16 cellular contexts compared by ENCODE assay signal in genomic region chrX:103697687-103698086, GRCh38. TPM values are rescaled to one million over a fixed set of nuclear protein-coding genes. Genes with fewer than 3 reads are reported as not detected.
A peak's percentile ranks its signal among the peaks of the same experiment; 100 is the strongest.
DNase-seq lines count a peak whose midpoint lies in the region; ATAC-seq and TF ChIP-seq lines count a peak whose summit lies in the region.
"Had no signal": no experiment of that assay in that cellular context is flagged by ENCODE, and none has a peak within 500 bp of the region (broad histone marks: within the 10 kb centered on the region; RNA-seq: fewer than 3 reads in every experiment).

No MANE protein-coding gene starts in this region.

- TF ChIP-seq EP300 in transverse colon (IDR thresholded peaks at IDR 0.05; ENCODE audit: low read depth), result no peak

- H3K27ac ChIP-seq in HUES48 (ENCODE audit: low read depth, low read length) (peak overlapping the region; percentile 38), angular gyrus (ENCODE audit: low read depth, low read length) (peak overlapping the region; percentile 72), layer of hippocampus (ENCODE audit: low read depth, low read length) (peak overlapping the region; percentile 46), temporal lobe (ENCODE audit: low read depth, low read length) (peak overlapping the region; percentile 86), transverse colon (no peak overlapping the region), psoas muscle (no peak overlapping the region)
- H3K27ac ChIP-seq: BLaER1 treated with 17β-estradiol and CSF1 and Interleukin-3, amounts not matched to agents 10 nM and 100 nM had no signal

- TF ChIP-seq POLR2A in transverse colon (IDR thresholded peaks at IDR 0.05), result no peak

- TF ChIP-seq CTCF in transverse colon (IDR thresholded peaks at IDR 0.05) (no peak), psoas muscle (IDR thresholded peaks at IDR 0.05) (no peak)

- in situ Hi-C loops in transverse colon (cut with MboI; ENCODE audit: low pct_ligation_motif_present in 1 of 4, low pct_unique_long_range_greater_than_20kb in 1 of 4, low sequenced_read_pairs in 3 of 4), result loop anchor here in 1 of 4 donors (25.0 kb wide), 1 partner anchor 465 kb away; the partner anchor contains the start of genes FAM199X and SLC25A53

- H3K4me3 ChIP-seq in HUES48 (ENCODE audit: low read depth, low read length) (no peak overlapping the region), transverse colon (no peak overlapping the region), psoas muscle (no peak overlapping the region)
- H3K4me3 ChIP-seq: BLaER1 treated with 17β-estradiol and CSF1 and Interleukin-3, amounts not matched to agents 10 nM and 100 nM; GM12878 had no signal

- H3K9me3 ChIP-seq in HUES48 (ENCODE audit: control insufficient read depth, insufficient read depth, low read length) (no peaks in the 10 kb centered on the region), transverse colon (no peaks in the 10 kb centered on the region), psoas muscle (no peaks in the 10 kb centered on the region)
- H3K9me3 ChIP-seq: BLaER1 treated with 17β-estradiol and CSF1 and Interleukin-3, amounts not matched to agents 10 nM and 100 nM had no signal

- H3K36me3 ChIP-seq in HUES48 (ENCODE audit: control insufficient read depth, insufficient read depth, low read length) (no peaks in the 10 kb centered on the region), transverse colon (no peaks in the 10 kb centered on the region), psoas muscle (ENCODE audit: insufficient read depth in 1 of 2, low read depth in 1 of 2) (no peaks in the 10 kb centered on the region)
- H3K36me3 ChIP-seq: BLaER1 treated with 17β-estradiol and CSF1 and Interleukin-3, amounts not matched to agents 10 nM and 100 nM had no signal

- DNase-seq in transverse colon, result no peak
- no peak for DNase-seq in psoas muscle
- DNase-seq: ACHN; CD4-positive, CD25-positive, alpha-beta regulatory T cell; DMS53; GOT3; H9 had no signal

- no peak for ATAC-seq in psoas muscle
- ATAC-seq in SK-N-SH treated with all-trans-retinoic acid at 6 μM for 48 hours, result no peak
- ATAC-seq: GM12878 had no signal

- H3K9ac ChIP-seq in HUES48 (ENCODE audit: low read depth, low read length), result no peak overlapping the region; the same call in 1 of the 2 replicates
- H3K9ac ChIP-seq: BLaER1 treated with 17β-estradiol and CSF1 and Interleukin-3, amounts not matched to agents 10 nM and 100 nM had no signal

- peaks cover 11% of the 10 kb centered on the region for H3K4me1 ChIP-seq in HUES48 (ENCODE audit: control insufficient read depth, insufficient read depth, low read length)
- no peaks in the 10 kb centered on the region for H3K4me1 ChIP-seq in transverse colon
- no peaks in the 10 kb centered on the region for H3K4me1 ChIP-seq in psoas muscle
- H3K4me1 ChIP-seq: BLaER1 treated with 17β-estradiol and CSF1 and Interleukin-3, amounts not matched to agents 10 nM and 100 nM had no signal

- intact Hi-C loops in transverse colon (cut with DNase I; ENCODE audit: low total_unique reads) (no loop called here), psoas muscle (cut with DNase I) (loop anchor here in 1 of 2 donors (5.0 to 10.0 kb wide), 2 partner anchors 115 to 163 kb away; no protein-coding TSS in a partner anchor)

- H3K27me3 ChIP-seq in HUES48 (ENCODE audit: control insufficient read depth, insufficient read depth, low read length), result peaks cover 14% of the 10 kb centered on the region; the same call in 1 of the 2 replicates
- no peaks in the 10 kb centered on the region for H3K27me3 ChIP-seq in layer of hippocampus (ENCODE audit: control insufficient read depth, insufficient read depth, low read length)
- no peaks in the 10 kb centered on the region for H3K27me3 ChIP-seq in transverse colon
- peaks cover 0 to 9% (median 0%) of the 10 kb centered on the region in 3 donors for H3K27me3 ChIP-seq in psoas muscle (ENCODE audit: insufficient read depth in 3 of 3, low read length in 2 of 3)
- H3K27me3 ChIP-seq: BLaER1 treated with 17β-estradiol and CSF1 and Interleukin-3, amounts not matched to agents 10 nM and 100 nM had no signal

TF ChIP-seq in SK-N-SH treated with all-trans-retinoic acid at 6 μM for 48 hours, 23 proteins besides CTCF, POLR2A, EP300 and RAD21:
- TF ChIP-seq OSR1 (CRISPR knock-in tag; IDR thresholded peaks at IDR 0.05), result no peak
- no peak for TF ChIP-seq ZNF8 (CRISPR knock-in tag; IDR thresholded peaks at IDR 0.05)
- no peak for TF ChIP-seq ZFP3 (CRISPR knock-in tag; IDR thresholded peaks at IDR 0.05)
- TF ChIP-seq ZFP30 (CRISPR knock-in tag; IDR thresholded peaks at IDR 0.05), result no peak
- no peak for TF ChIP-seq ISL1 (CRISPR knock-in tag; IDR thresholded peaks at IDR 0.05)
- no peak for TF ChIP-seq ZC3H10 (CRISPR knock-in tag; IDR thresholded peaks at IDR 0.05)
- no peak for TF ChIP-seq POU6F1 (CRISPR knock-in tag; IDR thresholded peaks at IDR 0.05; ENCODE audit: borderline replicate concordance, low read depth)

RNA-seq across cellular contexts. Expression of gene MORF4L2, which starts 11.2 kb away (rescaled TPM):
- 233 TPM for total RNA-seq in temporal lobe
- total RNA-seq in transverse colon, result 100 to 1,000 TPM; 171 to 235 (median 185) TPM
- 100 to 1,000 TPM; 182 to 273 (median 218) TPM for total RNA-seq in psoas muscle
- polyA plus RNA-seq in psoas muscle, result 100 to 1,000 TPM; 342 to 524 (median 422) TPM

RNA-seq across cellular contexts. Expression of gene TMEM31, which starts 13.0 kb away (rescaled TPM):
- total RNA-seq in temporal lobe (not detected), transverse colon (not detected), psoas muscle (not detected)
- under 1 TPM in 1 of 3 donors, not detected in 2; 0.09 TPM for polyA plus RNA-seq in psoas muscle
- total RNA-seq: A172; CD4-positive, CD25-positive, alpha-beta regulatory T cell; GM12878; HT-29 had no signal

Comparison
In these comparisons a context has a peak if more than half of its experiments do, and no peak if none do; other contexts are left out.
1. H3K27ac ChIP-seq: peak in HUES48 (single experiment), angular gyrus (single experiment), layer of hippocampus (single experiment) and temporal lobe (single experiment); none in transverse colon (0 of 4) and psoas muscle (single experiment).